ENCODE assay signal across 11 cellular contexts in the genomic region with DNA sequence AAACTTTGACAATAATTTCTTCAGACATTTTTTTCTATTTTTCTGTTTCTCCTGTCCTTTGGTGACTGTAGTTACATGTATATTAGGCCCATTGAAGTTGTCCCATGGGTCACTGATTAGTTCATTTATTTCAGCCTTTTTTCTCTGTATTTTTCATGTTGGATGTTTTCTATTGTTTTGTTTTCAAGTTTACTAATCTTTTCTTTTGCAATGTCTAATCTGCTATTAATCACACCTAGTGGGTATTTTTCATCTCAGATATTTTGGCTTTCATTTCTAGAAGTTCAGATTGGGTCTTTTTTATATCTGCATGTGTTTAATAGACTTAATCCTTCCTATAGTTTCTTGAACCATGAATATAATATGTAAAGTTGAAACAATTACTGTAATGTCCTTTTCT.
"Had no signal": no experiment of that assay in that cellular context is flagged by ENCODE, and none has a peak within 500 bp of the region (broad histone marks: within the 10 kb centered on the region; RNA-seq: fewer than 3 reads in every experiment).

No MANE protein-coding gene starts in this region.

- H3K4me3 ChIP-seq: GM23338, HAP-1, K562 had no signal

- H3K27ac ChIP-seq: HL-60 had no signal

- ATAC-seq: GM23338, HCT116, HepG2, K562 had no signal

- H2AFZ ChIP-seq: GM23338 had no signal

- FAIRE-seq: H1, HepG2 had no signal

- H3K4me2 ChIP-seq: GM23338 had no signal

- DNase-seq: H7, HFFc6, IMR-90, KG1 had no signal
